Comparison of ENCODE assay signal across 21 cellular contexts in genomic region chr17:75410141-75410540, GRCh38.
"Had no signal": no experiment of that assay in that cellular context is flagged by ENCODE, and none has a peak within 500 bp of the region (broad histone marks: within the 10 kb centered on the region; RNA-seq: fewer than 3 reads in every experiment).

No MANE protein-coding gene starts in this region.

- H3K27me3 ChIP-seq: foreskin keratinocyte, spleen, thyroid gland, upper lobe of left lung, uterus had no signal

- H2AFZ ChIP-seq: parathyroid adenoma had no signal

- H3K27ac ChIP-seq: foreskin keratinocyte, left ventricle myocardium inferior, lower lobe of right lung, parathyroid adenoma, spleen, suprapubic skin, thyroid gland, upper lobe of left lung, uterus had no signal

- H3K27me3 Mint-ChIP-seq: dendritic cell treated with granulocyte-macrophage colony-stimulating factor and Interleukin-4, amounts not matched to agents 40 ng/mL and 50 ng/mL, for 4 days; memory B cell had no signal

- H3K9me3 Mint-ChIP-seq: dendritic cell treated with granulocyte-macrophage colony-stimulating factor and Interleukin-4, amounts not matched to agents 40 ng/mL and 50 ng/mL, for 4 days; effector memory CD8-positive, alpha-beta T cell; memory B cell; nephron progenitor cell had no signal

- H3K79me2 ChIP-seq: parathyroid adenoma had no signal

- H3K4me1 ChIP-seq: foreskin keratinocyte, parathyroid adenoma, thyroid gland, uterus had no signal

- H3K27ac Mint-ChIP-seq: dendritic cell treated with granulocyte-macrophage colony-stimulating factor and Interleukin-4, amounts not matched to agents 40 ng/mL and 50 ng/mL, for 4 days; effector memory CD8-positive, alpha-beta T cell; memory B cell; nephron progenitor cell had no signal

- H3K9me3 ChIP-seq: left ventricle myocardium inferior, lower lobe of right lung, spleen, suprapubic skin, thyroid gland, upper lobe of left lung, uterus had no signal

- ATAC-seq: effector memory CD8-positive, alpha-beta T cell; foreskin keratinocyte; left cardiac atrium; lower lobe of right lung; sciatic nerve had no signal

- H3K36me3 ChIP-seq: left ventricle myocardium inferior, lower lobe of right lung, spleen, suprapubic skin, thyroid gland, upper lobe of left lung, uterus had no signal

- H3K9ac ChIP-seq: parathyroid adenoma had no signal

- DNase-seq: effector memory CD8-positive, alpha-beta T cell; foreskin keratinocyte; kidney; left cardiac atrium; left ventricle myocardium inferior; lower lobe of right lung; midbrain; nephron progenitor cell; spleen; stimulated activated CD4-positive, alpha-beta T cell treated with anti-CD3 and anti-CD28 coated beads, Interleukin-15, amount 100 ng/mL, for 24 hours; stimulated activated CD4-positive, alpha-beta T cell treated with anti-CD3 and anti-CD28 coated beads, Interleukin-1b, Interleukin-23, amount 100 ng/mL, for 48 hours; stimulated activated CD4-positive, alpha-beta T cell treated with anti-CD3 and anti-CD28 coated beads, Interleukin-4, amount 100 ng/mL, for 24 hours; stimulated activated naive CD4-positive, alpha-beta T cell; thyroid gland; upper lobe of left lung; uterus had no signal

- H3K4me3 ChIP-seq: left ventricle myocardium inferior, lower lobe of right lung, spleen, suprapubic skin, thyroid gland, upper lobe of left lung, uterus had no signal

- H3K4me3 Mint-ChIP-seq: dendritic cell treated with granulocyte-macrophage colony-stimulating factor and Interleukin-4, amounts not matched to agents 40 ng/mL and 50 ng/mL, for 4 days; effector memory CD8-positive, alpha-beta T cell; memory B cell; nephron progenitor cell had no signal
